In the genomic region with DNA sequence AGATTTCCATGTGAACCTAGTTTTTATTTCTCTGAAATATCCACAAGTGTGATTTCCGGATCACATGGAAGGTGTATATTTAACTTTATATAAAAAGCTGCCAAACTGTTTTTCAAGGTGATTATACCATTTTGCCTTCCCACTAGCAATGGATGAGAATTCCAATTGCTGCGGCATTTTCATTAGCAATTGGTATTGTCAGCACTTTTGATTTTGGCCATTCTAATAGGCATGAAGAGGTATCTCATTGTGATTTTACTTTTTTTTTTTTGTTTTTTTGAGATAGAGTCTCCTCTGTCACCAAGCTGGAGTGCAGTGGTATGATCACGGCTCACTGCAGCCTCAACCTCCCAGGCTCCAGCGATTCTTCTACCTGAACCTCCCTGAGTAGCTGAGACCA, we compare ENCODE assay signal across 9 cellular contexts. TPM values are rescaled to one million over a fixed set of nuclear protein-coding genes. Genes with fewer than 3 reads are reported as not detected.
"Had no signal": no experiment of that assay in that cellular context is flagged by ENCODE, and none has a peak within 500 bp of the region (broad histone marks: within the 10 kb centered on the region; RNA-seq: fewer than 3 reads in every experiment).

No MANE protein-coding gene starts in this region.

- ATAC-seq: GM23338 had no signal

- H2AFZ ChIP-seq: GM23338 had no signal

- H3K27ac ChIP-seq: HL-60 had no signal

- H3K4me2 ChIP-seq: GM23338 had no signal

- DNase-seq: H9, HCEC 1CT, HFFc6, KG1 had no signal

- FAIRE-seq: H1, H54 had no signal

- H3K4me3 ChIP-seq: GM23338 had no signal

RNA-seq across cellular contexts. Expression of a gene that starts 54.2 kb away (rescaled TPM):
- polyA plus RNA-seq: IgD-negative memory B cell had no signal
